In genomic region chr7:84637568-84638338, GRCh38 we compare ENCODE assay signal across 13 cellular contexts.
A peak's percentile ranks its signal among the peaks of the same experiment; 100 is the strongest.
DNase-seq lines count a peak whose midpoint lies in the region; ATAC-seq and TF ChIP-seq lines count a peak whose summit lies in the region.
"Had no signal": no experiment of that assay in that cellular context is flagged by ENCODE, and none has a peak within 500 bp of the region (broad histone marks: within the 10 kb centered on the region; RNA-seq: fewer than 3 reads in every experiment).

No MANE protein-coding gene starts in this region.

- WGBS in esophagus squamous epithelium, 2 donors = 86% methylated on average over 2 of the region's 2 CpGs; no CpG with 5 or more reads in 1 of the 2 donors

- intact Hi-C loops in esophagus squamous epithelium (cut with DNase I) = no loop called here

- CTCF ChIA-PET in BJ (lab: Yijun Ruan, JAX) = interaction anchor here (0.9 kb wide), 1 partner anchor 20 kb away, joined by 3 read pairs; no protein-coding TSS in a partner anchor

- H3K9ac ChIP-seq in NT2/D1 (ENCODE audit: insufficient read length, low read depth) = no peak overlapping the region

- TF ChIP-seq CTCF in BJ (IDR thresholded peaks at IDR 0.05; ENCODE audit: insufficient read depth, low read depth, low read length) (no peak), neural crest cell (conservative IDR thresholded peaks at IDR 0.05) (no peak), esophagus squamous epithelium (IDR thresholded peaks at IDR 0.05) (no peak)

- peaks cover 8% of the 10 kb centered on the region for H3K36me3 Mint-ChIP-seq in neural crest cell (ENCODE audit: low read depth)
- H3K36me3 Mint-ChIP-seq: stimulated activated memory B cell treated with anti-CD40 and anti-IgM and Interleukin-4, amounts not matched to agents 10 μg/mL and 1 μg/mL and 100 μg/mL, for 72 hours had no signal

- no peaks in the 10 kb centered on the region for H3K4me1 ChIP-seq in NT2/D1 (ENCODE audit: insufficient read depth, insufficient read length)
- H3K4me1 ChIP-seq in esophagus squamous epithelium = no peaks in the 10 kb centered on the region

- H3K4me1 Mint-ChIP-seq in neural crest cell = peaks cover 4% of the 10 kb centered on the region
- H3K4me1 Mint-ChIP-seq: activated CD4-positive, alpha-beta memory T cell treated with anti-CD3 and anti-CD28 coated beads, Interleukin-2, amount 10 ng/mL, durations not matched to agents 7 days and 5 days; stimulated activated memory B cell treated with anti-CD40 and anti-IgM and Interleukin-4, amounts not matched to agents 10 μg/mL and 1 μg/mL and 100 μg/mL, for 72 hours had no signal

- peak overlapping the region; percentile 71 for H3K27ac Mint-ChIP-seq in neural crest cell (ENCODE audit: unreplicated experiment)
- H3K27ac Mint-ChIP-seq: activated CD4-positive, alpha-beta memory T cell treated with anti-CD3 and anti-CD28 coated beads, Interleukin-2, amount 10 ng/mL, durations not matched to agents 7 days and 5 days; stimulated activated memory B cell treated with anti-CD40 and anti-IgM and Interleukin-4, amounts not matched to agents 10 μg/mL and 1 μg/mL and 100 μg/mL, for 72 hours had no signal

- DNase-seq in BJ (ENCODE audit: low read depth) (peak; percentile 51), NT2/D1 (ENCODE audit: low read depth, low spot score) (peak; percentile 30), epithelial cell of prostate (ENCODE audit: low read depth, low spot score) (peak; percentile 33), neural crest cell (ENCODE audit: low read depth, low spot score) (no peak), NCI-H187 (lab: John Stamatoyannopoulos, UW) (no peak), NCI-H774 (lab: John Stamatoyannopoulos, UW) (no peak), esophagus squamous epithelium (lab: John Stamatoyannopoulos, UW) (no peak)
- DNase-seq: activated CD4-positive, alpha-beta memory T cell treated with anti-CD3 and anti-CD28 coated beads, Interleukin-2, amount 10 ng/mL, durations not matched to agents 7 days and 5 days; cortex of kidney; NCI-H510A; occipital lobe had no signal

- H3K27me3 ChIP-seq in BJ (ENCODE audit: control insufficient read depth, insufficient read depth, low read length) (no peaks in the 10 kb centered on the region), NT2/D1 (ENCODE audit: insufficient read depth, insufficient read length) (no peaks in the 10 kb centered on the region), esophagus squamous epithelium (no peaks in the 10 kb centered on the region)

- no peaks in the 10 kb centered on the region for H3K27me3 Mint-ChIP-seq in neural crest cell (ENCODE audit: low read depth)
- H3K27me3 Mint-ChIP-seq: activated CD4-positive, alpha-beta memory T cell treated with anti-CD3 and anti-CD28 coated beads, Interleukin-2, amount 10 ng/mL, durations not matched to agents 7 days and 5 days; stimulated activated memory B cell treated with anti-CD40 and anti-IgM and Interleukin-4, amounts not matched to agents 10 μg/mL and 1 μg/mL and 100 μg/mL, for 72 hours had no signal

- no peak for TF ChIP-seq POLR2A in esophagus squamous epithelium (IDR thresholded peaks at IDR 0.05)

- H3K9me3 ChIP-seq in NT2/D1 (ENCODE audit: insufficient read depth, low read length) = no peaks in the 10 kb centered on the region
- H3K9me3 ChIP-seq in esophagus squamous epithelium = peaks cover 0 to 5% (median 0%) of the 10 kb centered on the region in 3 donors

- H3K9me3 Mint-ChIP-seq in neural crest cell = peaks cover 13% of the 10 kb centered on the region

- no peak for ATAC-seq in GM18858 (IDR thresholded peaks at IDR 0.05; ENCODE audit: unreplicated experiment)
- ATAC-seq: stimulated activated memory B cell treated with anti-CD40 and anti-IgM and Interleukin-4, amounts not matched to agents 10 μg/mL and 1 μg/mL and 100 μg/mL, for 72 hours had no signal

- H3K36me3 ChIP-seq in BJ (ENCODE audit: control insufficient read depth, insufficient read depth, low read length) = no peaks in the 10 kb centered on the region
- H3K36me3 ChIP-seq in NT2/D1 (ENCODE audit: insufficient read depth, insufficient read length, low read length) = no peaks in the 10 kb centered on the region
- H3K36me3 ChIP-seq in esophagus squamous epithelium = no peaks in the 10 kb centered on the region

- H3K4me3 Mint-ChIP-seq in neural crest cell = no peak overlapping the region
- H3K4me3 Mint-ChIP-seq: activated CD4-positive, alpha-beta memory T cell treated with anti-CD3 and anti-CD28 coated beads, Interleukin-2, amount 10 ng/mL, durations not matched to agents 7 days and 5 days; stimulated activated memory B cell treated with anti-CD40 and anti-IgM and Interleukin-4, amounts not matched to agents 10 μg/mL and 1 μg/mL and 100 μg/mL, for 72 hours had no signal

- no peak overlapping the region for H3K4me3 ChIP-seq in BJ (ENCODE audit: low read depth, low read length)
- H3K4me3 ChIP-seq in NT2/D1 (ENCODE audit: insufficient read length, low read depth) = no peak overlapping the region
- no peak overlapping the region for H3K4me3 ChIP-seq in esophagus squamous epithelium

- H3K27ac ChIP-seq in epithelial cell of prostate (peak overlapping the region; percentile 78), esophagus squamous epithelium (no peak overlapping the region)

- POLR2A ChIA-PET in BJ (lab: Charles Lee) = interaction anchor here (0.6 to 1.1 kb wide), 2 partner anchors 10 to 525 kb away, joined by 3 to 6 read pairs; no protein-coding TSS in a partner anchor

Comparison
In these comparisons a context has a peak if more than half of its experiments do, and no peak if none do; other contexts are left out.
1. DNase-seq: peak in BJ (single experiment), NT2/D1 (single experiment) and epithelial cell of prostate (single experiment); none in neural crest cell (single experiment), NCI-H187 (0 of 2), NCI-H774 (single experiment) and esophagus squamous epithelium (single experiment).